In genomic region chr5:17089690-17090089, GRCh38 we compare ENCODE assay signal across 30 cellular contexts.
A peak's percentile ranks its signal among the peaks of the same experiment; 100 is the strongest.
DNase-seq lines count a peak whose midpoint lies in the region; ATAC-seq and TF ChIP-seq lines count a peak whose summit lies in the region.
"Had no signal": no experiment of that assay in that cellular context is flagged by ENCODE, and none has a peak within 500 bp of the region (broad histone marks: within the 10 kb centered on the region; RNA-seq: fewer than 3 reads in every experiment).

No MANE protein-coding gene starts in this region.

- no peak overlapping the region for H3K9ac ChIP-seq in adipocyte (ENCODE audit: low read length)

- no peak for ATAC-seq in GM23338
- ATAC-seq in right cardiac atrium, result no peak
- ATAC-seq in GM21360 (IDR thresholded peaks at IDR 0.05; ENCODE audit: unreplicated experiment), result no peak
- ATAC-seq: CD8-positive, alpha-beta T cell; effector memory CD8-positive, alpha-beta T cell; esophagus mucosa; psoas muscle; stimulated activated naive B cell treated with anti-CD40 and anti-IgM and Interleukin-4, amounts not matched to agents 10 μg/mL and 1 μg/mL and 100 μg/mL, for 72 hours; WTC11 had no signal

- H3K27ac Mint-ChIP-seq in GM23338, result no peak overlapping the region
- H3K27ac Mint-ChIP-seq: activated naive CD4-positive, alpha-beta T cell treated with anti-CD3 and anti-CD28 coated beads, Interleukin-2, amount 10 ng/mL, durations not matched to agents 7 days and 5 days; CD8-positive, alpha-beta T cell; effector memory CD8-positive, alpha-beta T cell; stimulated activated naive B cell treated with anti-CD40 and anti-IgM and Interleukin-4, amounts not matched to agents 10 μg/mL and 1 μg/mL and 100 μg/mL, for 72 hours; WTC11 had no signal

- no peak overlapping the region for H3K4me2 ChIP-seq in GM23338
- H3K4me2 ChIP-seq: PC-9 had no signal

- H3K4me1 ChIP-seq in GM23338 (ENCODE audit: insufficient read depth), result no peaks in the 10 kb centered on the region
- H3K4me1 ChIP-seq in adipocyte (ENCODE audit: control insufficient read depth, insufficient read depth, low read length), result peaks cover 3% of the 10 kb centered on the region
- no peaks in the 10 kb centered on the region for H3K4me1 ChIP-seq in left ventricle myocardium inferior
- no peaks in the 10 kb centered on the region for H3K4me1 ChIP-seq in right cardiac atrium (ENCODE audit: control insufficient read depth, insufficient read depth, low read length)
- H3K4me1 ChIP-seq: colonic mucosa, HAP-1, psoas muscle, suprapubic skin had no signal

- no peaks in the 10 kb centered on the region for H3K9me3 ChIP-seq in adipocyte (ENCODE audit: control insufficient read depth, low read length)
- H3K9me3 ChIP-seq in left ventricle myocardium inferior (replicated peaks), result no peaks in the 10 kb centered on the region
- H3K9me3 ChIP-seq in right cardiac atrium (ENCODE audit: control insufficient read depth, low read length), result peaks cover 3% of the 10 kb centered on the region
- H3K9me3 ChIP-seq: colonic mucosa, HAP-1, psoas muscle, suprapubic skin had no signal

- H3K4me3 ChIP-seq in GM23338 (no peak overlapping the region), adipocyte (ENCODE audit: low read length) (no peak overlapping the region), fibroblast of the aortic adventitia (ENCODE audit: low read depth, low read length) (no peak overlapping the region), left ventricle myocardium inferior (no peak overlapping the region), right cardiac atrium (ENCODE audit: low read length) (no peak overlapping the region)
- H3K4me3 ChIP-seq: cardiac muscle cell, colonic mucosa, HAP-1, PC-9, psoas muscle, suprapubic skin had no signal

- H2AFZ ChIP-seq in GM23338, result peak overlapping the region; percentile 38; the same call in 1 of the 2 replicates
- H2AFZ ChIP-seq: PC-9 had no signal

- H4K20me1 ChIP-seq in GM23338 (replicated peaks; ENCODE audit: insufficient read depth), result no peaks in the 10 kb centered on the region

- TF ChIP-seq CTCF in GM23338 (conservative IDR thresholded peaks at IDR 0.05; ENCODE audit: low read depth in 2 of 2) (no peak), fibroblast of the aortic adventitia (IDR thresholded peaks at IDR 0.05; ENCODE audit: insufficient read depth, low read length) (no peak), left ventricle myocardium inferior (IDR thresholded peaks at IDR 0.05; ENCODE audit: borderline replicate concordance) (no peak)

- WGBS in right cardiac atrium, result 97% methylated on average over 2 of the region's 2 CpGs

- H3K36me3 ChIP-seq in GM23338 (ENCODE audit: insufficient read depth) (no peaks in the 10 kb centered on the region), adipocyte (ENCODE audit: control insufficient read depth, insufficient read depth, low read length, severe bottlenecking) (no peaks in the 10 kb centered on the region), left ventricle myocardium inferior (no peaks in the 10 kb centered on the region)
- H3K36me3 ChIP-seq: cardiac muscle cell, colonic mucosa, HAP-1, suprapubic skin had no signal

- no peaks in the 10 kb centered on the region for H3K4me1 Mint-ChIP-seq in GM23338
- H3K4me1 Mint-ChIP-seq: activated naive CD4-positive, alpha-beta T cell treated with anti-CD3 and anti-CD28 coated beads, Interleukin-2, amount 10 ng/mL, durations not matched to agents 7 days and 5 days; stimulated activated naive B cell treated with anti-CD40 and anti-IgM and Interleukin-4, amounts not matched to agents 10 μg/mL and 1 μg/mL and 100 μg/mL, for 72 hours; WTC11 had no signal

- H3K79me2 ChIP-seq in GM23338 (replicated peaks; ENCODE audit: insufficient read depth), result no peaks in the 10 kb centered on the region

- no peaks in the 10 kb centered on the region for H3K27me3 ChIP-seq in GM23338 (ENCODE audit: insufficient read depth)
- no peaks in the 10 kb centered on the region for H3K27me3 ChIP-seq in adipocyte (replicated peaks; ENCODE audit: control insufficient read depth, insufficient read depth, low read length)
- no peaks in the 10 kb centered on the region for H3K27me3 ChIP-seq in left ventricle myocardium inferior (ENCODE audit: low read depth)
- H3K27me3 ChIP-seq in right cardiac atrium (ENCODE audit: control insufficient read depth, insufficient read depth), result no peaks in the 10 kb centered on the region
- H3K27me3 ChIP-seq: cardiac muscle cell, colonic mucosa, suprapubic skin had no signal

- peak; percentile 65 for DNase-seq in AG08395 (ENCODE audit: low spot score)
- no peak for DNase-seq in GM23338 (ENCODE audit: low spot score)
- peak; percentile 66 for DNase-seq in adipocyte (ENCODE audit: low read depth)
- peak; percentile 57 for DNase-seq in fibroblast of the aortic adventitia (ENCODE audit: low read depth)
- DNase-seq in left ventricle myocardium inferior, result no peak
- no peak for DNase-seq in right cardiac atrium
- no peak for DNase-seq in NCI-H128 (lab: John Stamatoyannopoulos, UW; ENCODE audit: unreplicated experiment)
- DNase-seq: 8988T; activated CD4-positive, alpha-beta T cell treated with anti-CD3 and anti-CD28 coated beads, Interleukin-2, amount 50 U/mL, for 1 hour; activated naive CD4-positive, alpha-beta T cell treated with anti-CD3 and anti-CD28 coated beads, Interleukin-2, amount 10 ng/mL, durations not matched to agents 7 days and 5 days; amygdala; CD8-positive, alpha-beta T cell; colonic mucosa; effector memory CD8-positive, alpha-beta T cell; hippocampal formation; KBM-7; MM.1S; NCI-H1436 treated with DMSO at 0.1 percent for 48 hours; PC-9; psoas muscle; SHP77 treated with DMSO at 0.1 percent for 48 hours; stimulated activated CD4-positive, alpha-beta T cell treated with anti-CD3 and anti-CD28 coated beads, Interleukin-15, amount 100 ng/mL, for 24 hours; stimulated activated naive B cell treated with anti-CD40 and anti-IgM and Interleukin-4, amounts not matched to agents 10 μg/mL and 1 μg/mL and 100 μg/mL, for 72 hours; T1000 had no signal

- no peaks in the 10 kb centered on the region for H3K27me3 Mint-ChIP-seq in GM23338 (ENCODE audit: insufficient read depth, low read depth, poor library complexity)
- H3K27me3 Mint-ChIP-seq: activated naive CD4-positive, alpha-beta T cell treated with anti-CD3 and anti-CD28 coated beads, Interleukin-2, amount 10 ng/mL, durations not matched to agents 7 days and 5 days; effector memory CD8-positive, alpha-beta T cell; stimulated activated naive B cell treated with anti-CD40 and anti-IgM and Interleukin-4, amounts not matched to agents 10 μg/mL and 1 μg/mL and 100 μg/mL, for 72 hours had no signal

- no peaks in the 10 kb centered on the region for H3K9me2 ChIP-seq in GM23338 (ENCODE audit: insufficient read depth)

- H3K27ac ChIP-seq in GM23338 (ENCODE audit: low read depth) (no peak overlapping the region), left ventricle myocardium inferior (replicated peaks) (no peak overlapping the region), right cardiac atrium (ENCODE audit: low read length) (no peak overlapping the region)
- H3K27ac ChIP-seq: cardiac muscle cell, colonic mucosa, PC-9, psoas muscle, suprapubic skin had no signal

- H3K36me3 Mint-ChIP-seq in GM23338 (ENCODE audit: low read depth), result no peaks in the 10 kb centered on the region
- H3K36me3 Mint-ChIP-seq: activated naive CD4-positive, alpha-beta T cell treated with anti-CD3 and anti-CD28 coated beads, Interleukin-2, amount 10 ng/mL, durations not matched to agents 7 days and 5 days; CD8-positive, alpha-beta T cell; stimulated activated naive B cell treated with anti-CD40 and anti-IgM and Interleukin-4, amounts not matched to agents 10 μg/mL and 1 μg/mL and 100 μg/mL, for 72 hours; WTC11 had no signal

- no peak overlapping the region for H3K4me3 Mint-ChIP-seq in GM23338
- H3K4me3 Mint-ChIP-seq: activated naive CD4-positive, alpha-beta T cell treated with anti-CD3 and anti-CD28 coated beads, Interleukin-2, amount 10 ng/mL, durations not matched to agents 7 days and 5 days; CD8-positive, alpha-beta T cell; effector memory CD8-positive, alpha-beta T cell; stimulated activated naive B cell treated with anti-CD40 and anti-IgM and Interleukin-4, amounts not matched to agents 10 μg/mL and 1 μg/mL and 100 μg/mL, for 72 hours; WTC11 had no signal

- intact Hi-C loops in left ventricle myocardium inferior (cut with micrococcal nuclease) (no loop called here), right cardiac atrium (cut with DNase I) (no loop called here)

- H3F3A ChIP-seq in GM23338 (replicated peaks; ENCODE audit: low read depth), result no peaks in the 10 kb centered on the region

- H3K9me3 Mint-ChIP-seq in GM23338, result no peaks in the 10 kb centered on the region
- H3K9me3 Mint-ChIP-seq: activated naive CD4-positive, alpha-beta T cell treated with anti-CD3 and anti-CD28 coated beads, Interleukin-2, amount 10 ng/mL, durations not matched to agents 7 days and 5 days; CD8-positive, alpha-beta T cell; effector memory CD8-positive, alpha-beta T cell; stimulated activated naive B cell treated with anti-CD40 and anti-IgM and Interleukin-4, amounts not matched to agents 10 μg/mL and 1 μg/mL and 100 μg/mL, for 72 hours; WTC11 had no signal

TF ChIP-seq in GM23338, 12 proteins besides CTCF, POLR2A, EP300 and RAD21 (continues in another document):
- no peak for TF ChIP-seq ETS1 (IDR thresholded peaks at IDR 0.05)
- no peak for TF ChIP-seq JUNB (IDR thresholded peaks at IDR 0.05; ENCODE audit: unreplicated experiment)
- TF ChIP-seq STAT1 (IDR thresholded peaks at IDR 0.05; ENCODE audit: unreplicated experiment), result no peak
- no peak for TF ChIP-seq POLR2AphosphoS5 (IDR thresholded peaks at IDR 0.05; ENCODE audit: low read depth)
- no peak for TF ChIP-seq ZNF331 (CRISPR knock-in tag; IDR thresholded peaks at IDR 0.05; ENCODE audit: low read depth)
- no peak for TF ChIP-seq CREB1 (CRISPR knock-in tag; IDR thresholded peaks at IDR 0.05; ENCODE audit: low read depth)

Comparison
In these comparisons a context has a peak if more than half of its experiments do, and no peak if none do; other contexts are left out.
1. DNase-seq: peak in AG08395 (single experiment), adipocyte (single experiment) and fibroblast of the aortic adventitia (single experiment); none in GM23338 (single experiment), left ventricle myocardium inferior (single experiment), right cardiac atrium (0 of 3) and NCI-H128 (single experiment).